ENCODE assay signal across 8 cellular contexts in genomic region chr1:66335859-66336640, GRCh38.
A peak's percentile ranks its signal among the peaks of the same experiment; 100 is the strongest.
DNase-seq lines count a peak whose midpoint lies in the region; ATAC-seq and TF ChIP-seq lines count a peak whose summit lies in the region.

No MANE protein-coding gene starts in this region.

- no peaks in the 10 kb centered on the region for H3F3A ChIP-seq in OCI-LY1 (ENCODE audit: insufficient read depth, low read length)

- TF ChIP-seq POLR2A in heart left ventricle (IDR thresholded peaks at IDR 0.05) (peak in 1 of 2 donors; percentile 65), spleen (IDR thresholded peaks at IDR 0.05) (peak in 2 of 3 donors; percentile 68 to 80)

- H3K9ac ChIP-seq in OCI-LY1 (ENCODE audit: low read length): peak overlapping the region; percentile 83

- peak; percentile 79 for ATAC-seq in HG02623 (IDR thresholded peaks at IDR 0.05; ENCODE audit: unreplicated experiment)
- ATAC-seq in heart left ventricle: peak; percentile 74 to 87 (median 85)

- in situ Hi-C loops in GM13977 (cut with MboI; ENCODE audit: low pct_unique_long_range_greater_than_20kb, low sequenced_read_pairs, unreplicated experiment): no loop called here

- H3K9me2 ChIP-seq in OCI-LY1 (ENCODE audit: low read depth, low read length): no peaks in the 10 kb centered on the region

- no peak for TF ChIP-seq CTCF in GM13977 (IDR thresholded peaks at IDR 0.05; ENCODE audit: extremely low read depth, insufficient read depth, missing control alignments)
- TF ChIP-seq CTCF in OCI-LY1 (IDR thresholded peaks at IDR 0.05; ENCODE audit: low read length): no peak
- no peak for TF ChIP-seq CTCF in heart left ventricle (IDR thresholded peaks at IDR 0.05)
- peak in 1 of 11 experiments; percentile 15 for TF ChIP-seq CTCF in spleen (IDR thresholded peaks at IDR 0.05 in 8 of 11, conservative IDR thresholded peaks at IDR 0.05 in 3 of 11)

- H3K4me3 ChIP-seq in OCI-LY1 (ENCODE audit: low read depth, low read length, poor library complexity, severe bottlenecking) (peak overlapping the region; percentile 75), heart left ventricle (peak overlapping the region in 10 of 12 donors; percentile 54 to 71 (median 64)), spleen (peak overlapping the region in 7 of 8 donors; percentile 56 to 72 (median 65))

- no peaks in the 10 kb centered on the region for H3K9me3 ChIP-seq in OCI-LY1 (ENCODE audit: low read length)
- H3K9me3 ChIP-seq in heart left ventricle: no peaks in the 10 kb centered on the region
- H3K9me3 ChIP-seq in spleen: no peaks in the 10 kb centered on the region

- H3K4me1 ChIP-seq in OCI-LY1 (ENCODE audit: insufficient read depth, low read length, severe bottlenecking) (peaks cover 90% of the 10 kb centered on the region), heart left ventricle (peaks cover 10 to 77% (median 42%) of the 10 kb centered on the region in 12 donors), spleen (peaks cover 28 to 98% (median 62%) of the 10 kb centered on the region in 6 donors)

- peak overlapping the region; percentile 90 for H3K4me2 ChIP-seq in OCI-LY1 (ENCODE audit: low read length)

- H4K20me1 ChIP-seq in OCI-LY1 (ENCODE audit: insufficient read depth, low read length): no peaks in the 10 kb centered on the region

- H3K36me3 ChIP-seq in OCI-LY1 (ENCODE audit: insufficient read depth, low read length) (peaks cover 13% of the 10 kb centered on the region; the same call in 1 of the 2 replicates), heart left ventricle (no peaks in the 10 kb centered on the region), spleen (peaks cover 0 to 9% (median 0%) of the 10 kb centered on the region in 6 donors)

- H3K27me3 ChIP-seq in OCI-LY1 (ENCODE audit: insufficient read depth, low read length): no peaks in the 10 kb centered on the region
- H3K27me3 ChIP-seq in heart left ventricle: no peaks in the 10 kb centered on the region
- no peaks in the 10 kb centered on the region for H3K27me3 ChIP-seq in spleen (replicated peaks in 1 of 7)

- peaks cover 66% of the 10 kb centered on the region for H3K79me2 ChIP-seq in OCI-LY1 (ENCODE audit: insufficient read depth, low read length)

- DNase-seq in GM13977 (ENCODE audit: low spot score) (peak; percentile 51), heart left ventricle (peak; percentile 73 to 86 (median 84)), spleen (peak; percentile 87), cerebellum (ENCODE audit: low spot score) (no peak), DMS53 (lab: John Stamatoyannopoulos, UW) (no peak)
- peak; percentile 39 to 61 for DNase-seq in activated T-helper 1 cell treated with anti-CD3 and anti-CD28 coated beads, Interleukin-2, amount 50 U/mL, for 16 hours (ENCODE audit: low read depth in 1 of 2, low spot score in 1 of 2)

- intact Hi-C loops in heart left ventricle (cut with DNase I) (loop anchor here in 4 of 10 donors (2.0 to 10.0 kb wide), 2 partner anchors 15 to 109 kb away; no protein-coding TSS in a partner anchor), spleen (cut with DNase I; ENCODE audit: low total_unique reads) (no loop called here)

- no peak overlapping the region for H2AFZ ChIP-seq in OCI-LY1 (ENCODE audit: low read length)

- H3K27ac ChIP-seq in OCI-LY1 (ENCODE audit: low read depth, low read length, poor library complexity, severe bottlenecking) (peak overlapping the region; percentile 92), heart left ventricle (peak overlapping the region; percentile 76 to 98 (median 86)), spleen (peak overlapping the region; percentile 82 to 96 (median 90))

- WGBS in heart left ventricle, 4 donors: 18 to 28% (median 24%) methylated on average over 10 of the region's 10 CpGs
- WGBS in spleen, 5 donors: 4 to 11% (median 4%) methylated on average over 10 of the region's 10 CpGs

Comparison
In these comparisons a context has a peak if more than half of its experiments do, and no peak if none do; other contexts are left out.
1. DNase-seq: peak in GM13977 (single experiment), activated T-helper 1 cell treated with anti-CD3 and anti-CD28 coated beads, Interleukin-2, amount 50 U/mL, for 16 hours (2 of 2), heart left ventricle (5 of 5) and spleen (single experiment); none in cerebellum (single experiment) and DMS53 (single experiment).
2. Peak in every context shown above with its lines, with median percentiles within 50 percentile points of each other: H3K27ac ChIP-seq and H3K4me3 ChIP-seq.